36 cellular contexts compared by ENCODE assay signal in the genomic region with DNA sequence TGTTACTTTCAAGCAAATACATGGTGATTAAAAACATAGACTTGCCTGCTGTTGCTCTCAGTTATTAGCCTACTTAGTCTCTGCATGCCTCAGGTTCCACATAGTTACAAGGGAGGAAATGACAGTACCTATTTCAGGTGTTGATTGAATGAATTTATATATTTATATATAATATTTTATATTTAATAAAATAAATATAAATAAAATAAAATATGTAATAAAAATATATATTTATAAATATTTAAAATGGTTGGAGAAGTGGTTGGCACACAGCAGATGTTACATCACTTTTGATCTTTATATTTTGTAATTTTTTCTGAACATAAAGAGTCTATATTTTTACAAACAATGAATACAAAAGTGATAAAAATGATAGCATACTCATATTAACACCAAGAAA.
"Had no signal": no experiment of that assay in that cellular context is flagged by ENCODE, and none has a peak within 500 bp of the region (broad histone marks: within the 10 kb centered on the region; RNA-seq: fewer than 3 reads in every experiment).

No MANE protein-coding gene starts in this region.

- H3K27me3 ChIP-seq: MG63 had no signal

- H3K4me3 ChIP-seq: MG63 had no signal

- H3K36me3 ChIP-seq: MG63 had no signal

- H3K9me3 ChIP-seq: MG63 had no signal

- DNase-seq: Karpas-422, Kasumi-1, MG63, MM.1S, MV-4-11, NCI-H1048, NCI-H1092, NCI-H1092 treated with DMSO at 0.1 percent for 48 hours, NCI-H1105, NCI-H1105 treated with DMSO at 0.1 percent for 48 hours, NCI-H1417, NCI-H1417 treated with DMSO at 0.1 percent for 48 hours, NCI-H1436, NCI-H1436 treated with DMSO at 0.1 percent for 48 hours, NCI-H146, NCI-H1694, NCI-H1694 treated with DMSO at 0.1 percent for 48 hours, NCI-H187, NCI-H187 treated with DMSO at 0.1 percent for 48 hours, NCI-H1930, NCI-H2029, NCI-H2029 treated with DMSO at 0.1 percent for 48 hours, NCI-H2081, NCI-H2081 treated with DMSO at 0.1 percent for 48 hours, NCI-H2107, NCI-H2171, NCI-H2171 treated with DMSO at 0.1 percent for 48 hours, NCI-H2227 treated with DMSO at 0.1 percent for 48 hours, NCI-H226, NCI-H345, NCI-H446, NCI-H446 treated with DMSO at 0.1 percent for 48 hours, NCI-H510A, NCI-H510A treated with DMSO at 0.1 percent for 48 hours, NCI-H524, NCI-H524 treated with DMSO at 0.1 percent for 48 hours had no signal
